In genomic region chr4:5636766-5637670, GRCh38 we compare ENCODE assay signal across 28 cellular contexts.
A peak's percentile ranks its signal among the peaks of the same experiment; 100 is the strongest.
DNase-seq lines count a peak whose midpoint lies in the region; ATAC-seq and TF ChIP-seq lines count a peak whose summit lies in the region.
"Had no signal": no experiment of that assay in that cellular context is flagged by ENCODE, and none has a peak within 500 bp of the region (broad histone marks: within the 10 kb centered on the region; RNA-seq: fewer than 3 reads in every experiment).

No MANE protein-coding gene starts in this region.

- DNase-seq in mammary epithelial cell, result no peak
- no peak for DNase-seq in MCF 10A (ENCODE audit: unreplicated experiment)
- peak; percentile 17 for DNase-seq in NCI-H69 (lab: John Stamatoyannopoulos, UW)
- peak; percentile 3 for DNase-seq in cerebellar cortex (ENCODE audit: low spot score)
- DNase-seq in activated T-cell treated with anti-CD3 and anti-CD28 coated beads, Interleukin-2, amount 50 U/mL, for 1 hour, result no peak
- no peak for DNase-seq in left lobe of liver (ENCODE audit: low spot score)
- DNase-seq in NCI-H446 (lab: John Stamatoyannopoulos, UW), result no peak
- DNase-seq: activated naive CD8-positive, alpha-beta T cell treated with anti-CD3 and anti-CD28 coated beads for 36 hours; effector CD8-positive, alpha-beta T cell; erythroblast; HCEC 1CT; heart right ventricle; left ventricle myocardium inferior; NCI-H1092 treated with DMSO at 0.1 percent for 48 hours; NCI-H2081; NCI-H524 treated with DMSO at 0.1 percent for 48 hours; retina; spleen; stimulated activated CD4-positive, alpha-beta T cell treated with anti-CD3 and anti-CD28 coated beads, Interleukin-2, amount 100 ng/mL, for 48 hours; T-helper 9 cell had no signal

- no peak overlapping the region for H3K4me2 ChIP-seq in mammary epithelial cell (ENCODE audit: insufficient read depth, low read depth, low read length)
- H3K4me2 ChIP-seq: A549 had no signal

- CTCF ChIA-PET in mammary epithelial cell (lab: Charles Lee; ENCODE audit: low non-redundant PET), result no interaction called here
- CTCF ChIA-PET in MCF 10A (lab: Yijun Ruan, JAX), result no interaction called here

- H3K36me3 ChIP-seq in mammary epithelial cell (ENCODE audit: insufficient read depth, low read length), result peaks cover 4% of the 10 kb centered on the region

- no peaks in the 10 kb centered on the region for H3K9me3 ChIP-seq in mammary epithelial cell (replicated peaks; ENCODE audit: insufficient read depth, low read length)
- H3K9me3 ChIP-seq: A549 had no signal

- peaks cover 13% of the 10 kb centered on the region for H3K9me3 Mint-ChIP-seq in MCF 10A (ENCODE audit: unreplicated experiment)
- H3K9me3 Mint-ChIP-seq: activated naive CD8-positive, alpha-beta T cell treated with anti-CD3 and anti-CD28 coated beads for 36 hours; natural killer cell treated with Interleukin-12 subunit alpha and Interleukin-12 subunit beta and Interleukin-15 and Interleukin-18, amount 100 ng/mL, for 72 hours; stimulated activated effector memory CD8-positive, alpha-beta T cell treated with anti-CD3 and anti-CD28 coated beads, Interleukin-12 subunit alpha, Interleukin-12 subunit beta, amount 100 ng/mL, for 72 hours had no signal

- in situ Hi-C loops in mammary epithelial cell (cut with MboI; ENCODE audit: low sequenced_read_pairs in 2 of 2), result no loop called here

- H3K4me3 ChIP-seq in mammary epithelial cell (replicated peaks in 1 of 3; ENCODE audit: insufficient read depth in 1 of 3, low read depth in 2 of 3, low read length in 3 of 3), result no peak overlapping the region
- H3K4me3 ChIP-seq: A549, GM12878, heart right ventricle, left ventricle myocardium inferior, spleen had no signal

- no peak overlapping the region for H3K9ac ChIP-seq in mammary epithelial cell (ENCODE audit: insufficient read depth, low read length)

- H2AFZ ChIP-seq in mammary epithelial cell (ENCODE audit: low read depth, low read length), result no peak overlapping the region

- H3K27me3 Mint-ChIP-seq in MCF 10A (ENCODE audit: insufficient read depth, unreplicated experiment), result no peaks in the 10 kb centered on the region
- H3K27me3 Mint-ChIP-seq: B cell had no signal

- ATAC-seq in left lobe of liver (no peak), GM18858 (IDR thresholded peaks at IDR 0.05; ENCODE audit: unreplicated experiment) (no peak)
- ATAC-seq: A549; GM12878; heart right ventricle; natural killer cell treated with Interleukin-12 subunit alpha and Interleukin-12 subunit beta and Interleukin-15 and Interleukin-18, amount 100 ng/mL, for 72 hours; Right ventricle myocardium inferior; stimulated activated effector memory CD8-positive, alpha-beta T cell treated with anti-CD3 and anti-CD28 coated beads, Interleukin-12 subunit alpha, Interleukin-12 subunit beta, amount 100 ng/mL, for 72 hours had no signal

- H4K20me1 ChIP-seq in mammary epithelial cell (ENCODE audit: insufficient read depth, low read length), result no peaks in the 10 kb centered on the region

- H3K36me3 Mint-ChIP-seq in MCF 10A (ENCODE audit: insufficient read depth, unreplicated experiment), result peaks cover 13% of the 10 kb centered on the region
- H3K36me3 Mint-ChIP-seq: activated naive CD8-positive, alpha-beta T cell treated with anti-CD3 and anti-CD28 coated beads for 36 hours; natural killer cell treated with Interleukin-12 subunit alpha and Interleukin-12 subunit beta and Interleukin-15 and Interleukin-18, amount 100 ng/mL, for 72 hours; stimulated activated effector memory CD8-positive, alpha-beta T cell treated with anti-CD3 and anti-CD28 coated beads, Interleukin-12 subunit alpha, Interleukin-12 subunit beta, amount 100 ng/mL, for 72 hours had no signal

- H3K4me1 ChIP-seq in mammary epithelial cell (ENCODE audit: insufficient read depth, low read length), result peaks cover 50% of the 10 kb centered on the region
- H3K4me1 ChIP-seq: spleen had no signal

- H3K27me3 ChIP-seq in mammary epithelial cell (ENCODE audit: insufficient read depth, low read length), result no peaks in the 10 kb centered on the region
- H3K27me3 ChIP-seq: heart right ventricle, spleen had no signal

- dilution Hi-C loops in mammary epithelial cell (cut with HindIII; ENCODE audit: low sequenced_read_pairs), result no loop called here

- TF ChIP-seq CTCF in mammary epithelial cell (conservative IDR thresholded peaks at IDR 0.05 in 1 of 2, IDR thresholded peaks at IDR 0.05 in 1 of 2; ENCODE audit: extremely low read depth in 1 of 2, insufficient read depth in 1 of 2, low read depth in 1 of 2, low read length in 2 of 2) (no peak), MCF 10A (IDR thresholded peaks at IDR 0.05; ENCODE audit: unreplicated experiment) (no peak)

- no peaks in the 10 kb centered on the region for H3K79me2 ChIP-seq in mammary epithelial cell (ENCODE audit: insufficient read depth, low read length)

- no peak overlapping the region for H3K27ac Mint-ChIP-seq in MCF 10A (ENCODE audit: low read depth, unreplicated experiment)
- H3K27ac Mint-ChIP-seq: activated naive CD8-positive, alpha-beta T cell treated with anti-CD3 and anti-CD28 coated beads for 36 hours; activated T-helper 2 cell treated with anti-CD3 and anti-CD28 coated beads, Interferon-gamma antibody, Interleukin-2, Interleukin-4, amounts not matched to agents 10 μg/mL and 5 μg/mL and 100 μg/mL, durations not matched to agents 14 hours and 24 hours and 36 hours; B cell; natural killer cell treated with Interleukin-12 subunit alpha and Interleukin-12 subunit beta and Interleukin-15 and Interleukin-18, amount 100 ng/mL, for 72 hours; stimulated activated effector memory CD8-positive, alpha-beta T cell treated with anti-CD3 and anti-CD28 coated beads, Interleukin-12 subunit alpha, Interleukin-12 subunit beta, amount 100 ng/mL, for 72 hours had no signal

- 79% methylated on average over 12 of the region's 13 CpGs for WGBS in mammary epithelial cell (ENCODE audit: low coverage, missing lambda C conversion rate)

- intact Hi-C loops in mammary epithelial cell (cut with micrococcal nuclease) (loop anchor here (5.0 kb wide), 1 partner anchor 155 kb away; no protein-coding TSS in a partner anchor), MCF 10A (cut with micrococcal nuclease) (no loop called here)

- peak overlapping the region; percentile 90 for H3K27ac ChIP-seq in mammary epithelial cell (ENCODE audit: insufficient read depth, low read depth, low read length)
- H3K27ac ChIP-seq: A549, heart right ventricle, left ventricle myocardium inferior, spleen had no signal

- POLR2A ChIA-PET in MCF 10A (lab: Yijun Ruan, JAX), result no interaction called here

- BruUV-seq in mammary epithelial cell (replicated peaks; lab: Mats Ljungman, UMichigan) (no TSS peak), MCF 10A (replicated peaks; lab: Mats Ljungman, UMichigan) (no TSS peak)

- no peak overlapping the region for H3K4me3 Mint-ChIP-seq in MCF 10A (ENCODE audit: unreplicated experiment)
- H3K4me3 Mint-ChIP-seq: activated naive CD8-positive, alpha-beta T cell treated with anti-CD3 and anti-CD28 coated beads for 36 hours; B cell; natural killer cell treated with Interleukin-12 subunit alpha and Interleukin-12 subunit beta and Interleukin-15 and Interleukin-18, amount 100 ng/mL, for 72 hours; stimulated activated effector memory CD8-positive, alpha-beta T cell treated with anti-CD3 and anti-CD28 coated beads, Interleukin-12 subunit alpha, Interleukin-12 subunit beta, amount 100 ng/mL, for 72 hours had no signal

- no peaks in the 10 kb centered on the region for H3K4me1 Mint-ChIP-seq in MCF 10A (ENCODE audit: insufficient read depth, unreplicated experiment)
- H3K4me1 Mint-ChIP-seq: activated naive CD8-positive, alpha-beta T cell treated with anti-CD3 and anti-CD28 coated beads for 36 hours; B cell; stimulated activated effector memory CD8-positive, alpha-beta T cell treated with anti-CD3 and anti-CD28 coated beads, Interleukin-12 subunit alpha, Interleukin-12 subunit beta, amount 100 ng/mL, for 72 hours had no signal

Comparison
In these comparisons a context has a peak if more than half of its experiments do, and no peak if none do; other contexts are left out.
1. DNase-seq: peak in NCI-H69 (single experiment) and cerebellar cortex (single experiment); none in mammary epithelial cell (single experiment), MCF 10A (single experiment), activated T-cell treated with anti-CD3 and anti-CD28 coated beads, Interleukin-2, amount 50 U/mL, for 1 hour (single experiment), left lobe of liver (single experiment) and NCI-H446 (0 of 2).